ENCODE assay signal across 2 cellular contexts in the genomic region with DNA sequence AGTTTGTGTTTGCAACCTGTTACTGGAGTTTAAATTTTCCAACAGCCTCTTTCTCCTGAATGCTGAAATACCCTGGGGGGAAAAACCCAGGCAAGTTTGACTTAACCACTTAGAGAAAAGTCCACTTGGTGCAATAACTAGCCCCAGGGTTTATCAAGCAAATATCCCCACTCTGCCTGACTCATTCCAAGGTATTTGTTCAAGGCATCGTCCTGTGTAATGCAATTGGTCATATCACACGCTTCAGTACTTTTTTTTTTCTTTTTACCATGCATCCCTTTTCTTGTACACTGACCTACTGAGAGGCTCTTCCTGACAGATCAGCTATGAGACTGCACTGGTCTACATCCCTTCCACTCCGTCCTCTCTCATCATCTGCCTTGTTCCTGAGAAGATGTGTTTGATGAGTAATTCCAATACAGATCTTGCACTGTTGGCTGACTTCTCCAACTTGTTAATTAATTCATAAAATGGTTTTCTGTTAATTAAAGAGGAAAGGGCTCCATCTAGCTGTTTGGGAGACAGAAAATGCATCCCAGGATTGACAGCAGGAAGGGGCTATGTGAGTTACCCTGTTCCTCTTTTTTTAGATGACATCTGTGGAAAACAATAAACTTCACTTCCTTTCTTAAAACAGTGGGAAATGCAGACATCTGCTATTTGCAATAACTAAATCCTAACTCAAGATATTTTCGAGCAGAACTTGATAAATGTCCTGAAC.
TF ChIP-seq lines count a peak whose summit lies in the region.

No MANE protein-coding gene starts in this region.

TF ChIP-seq in HCT116, 20 proteins besides CTCF, POLR2A, EP300 and RAD21 (continued from another document):
- TF ChIP-seq, protein P1, sequence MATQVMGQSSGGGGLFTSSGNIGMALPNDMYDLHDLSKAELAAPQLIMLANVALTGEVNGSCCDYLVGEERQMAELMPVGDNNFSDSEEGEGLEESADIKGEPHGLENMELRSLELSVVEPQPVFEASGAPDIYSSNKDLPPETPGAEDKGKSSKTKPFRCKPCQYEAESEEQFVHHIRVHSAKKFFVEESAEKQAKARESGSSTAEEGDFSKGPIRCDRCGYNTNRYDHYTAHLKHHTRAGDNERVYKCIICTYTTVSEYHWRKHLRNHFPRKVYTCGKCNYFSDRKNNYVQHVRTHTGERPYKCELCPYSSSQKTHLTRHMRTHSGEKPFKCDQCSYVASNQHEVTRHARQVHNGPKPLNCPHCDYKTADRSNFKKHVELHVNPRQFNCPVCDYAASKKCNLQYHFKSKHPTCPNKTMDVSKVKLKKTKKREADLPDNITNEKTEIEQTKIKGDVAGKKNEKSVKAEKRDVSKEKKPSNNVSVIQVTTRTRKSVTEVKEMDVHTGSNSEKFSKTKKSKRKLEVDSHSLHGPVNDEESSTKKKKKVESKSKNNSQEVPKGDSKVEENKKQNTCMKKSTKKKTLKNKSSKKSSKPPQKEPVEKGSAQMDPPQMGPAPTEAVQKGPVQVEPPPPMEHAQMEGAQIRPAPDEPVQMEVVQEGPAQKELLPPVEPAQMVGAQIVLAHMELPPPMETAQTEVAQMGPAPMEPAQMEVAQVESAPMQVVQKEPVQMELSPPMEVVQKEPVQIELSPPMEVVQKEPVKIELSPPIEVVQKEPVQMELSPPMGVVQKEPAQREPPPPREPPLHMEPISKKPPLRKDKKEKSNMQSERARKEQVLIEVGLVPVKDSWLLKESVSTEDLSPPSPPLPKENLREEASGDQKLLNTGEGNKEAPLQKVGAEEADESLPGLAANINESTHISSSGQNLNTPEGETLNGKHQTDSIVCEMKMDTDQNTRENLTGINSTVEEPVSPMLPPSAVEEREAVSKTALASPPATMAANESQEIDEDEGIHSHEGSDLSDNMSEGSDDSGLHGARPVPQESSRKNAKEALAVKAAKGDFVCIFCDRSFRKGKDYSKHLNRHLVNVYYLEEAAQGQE (IDR thresholded peaks at IDR 0.05; ENCODE audit: low read depth): no peak

TF ChIP-seq in WTC11, 78 proteins besides CTCF, POLR2A, EP300 and RAD21 (continued from another document):
- TF ChIP-seq CREM (CRISPR knock-in tag; IDR thresholded peaks at IDR 0.05) (no peak), NFE2L1 (CRISPR knock-in tag; IDR thresholded peaks at IDR 0.05) (no peak), CREB1 (CRISPR knock-in tag; IDR thresholded peaks at IDR 0.05) (no peak), TP53 (CRISPR knock-in tag; IDR thresholded peaks at IDR 0.05) (no peak), JAZF1 (CRISPR knock-in tag; IDR thresholded peaks at IDR 0.05) (no peak), NFYB (CRISPR knock-in tag; conservative IDR thresholded peaks at IDR 0.05; ENCODE audit: low read depth) (no peak), PRRX2 (CRISPR knock-in tag; IDR thresholded peaks at IDR 0.05) (no peak), TCF7 (CRISPR knock-in tag; IDR thresholded peaks at IDR 0.05; ENCODE audit: low read depth) (no peak), HMGA2 (CRISPR knock-in tag; IDR thresholded peaks at IDR 0.05) (no peak), NR2C2 (CRISPR knock-in tag; IDR thresholded peaks at IDR 0.05) (no peak), MYBL2 (CRISPR knock-in tag; IDR thresholded peaks at IDR 0.05) (no peak)
- TF ChIP-seq, protein P2, sequence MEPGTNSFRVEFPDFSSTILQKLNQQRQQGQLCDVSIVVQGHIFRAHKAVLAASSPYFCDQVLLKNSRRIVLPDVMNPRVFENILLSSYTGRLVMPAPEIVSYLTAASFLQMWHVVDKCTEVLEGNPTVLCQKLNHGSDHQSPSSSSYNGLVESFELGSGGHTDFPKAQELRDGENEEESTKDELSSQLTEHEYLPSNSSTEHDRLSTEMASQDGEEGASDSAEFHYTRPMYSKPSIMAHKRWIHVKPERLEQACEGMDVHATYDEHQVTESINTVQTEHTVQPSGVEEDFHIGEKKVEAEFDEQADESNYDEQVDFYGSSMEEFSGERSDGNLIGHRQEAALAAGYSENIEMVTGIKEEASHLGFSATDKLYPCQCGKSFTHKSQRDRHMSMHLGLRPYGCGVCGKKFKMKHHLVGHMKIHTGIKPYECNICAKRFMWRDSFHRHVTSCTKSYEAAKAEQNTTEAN (CRISPR knock-in tag; IDR thresholded peaks at IDR 0.05): no peak
- TF ChIP-seq, protein P3, sequence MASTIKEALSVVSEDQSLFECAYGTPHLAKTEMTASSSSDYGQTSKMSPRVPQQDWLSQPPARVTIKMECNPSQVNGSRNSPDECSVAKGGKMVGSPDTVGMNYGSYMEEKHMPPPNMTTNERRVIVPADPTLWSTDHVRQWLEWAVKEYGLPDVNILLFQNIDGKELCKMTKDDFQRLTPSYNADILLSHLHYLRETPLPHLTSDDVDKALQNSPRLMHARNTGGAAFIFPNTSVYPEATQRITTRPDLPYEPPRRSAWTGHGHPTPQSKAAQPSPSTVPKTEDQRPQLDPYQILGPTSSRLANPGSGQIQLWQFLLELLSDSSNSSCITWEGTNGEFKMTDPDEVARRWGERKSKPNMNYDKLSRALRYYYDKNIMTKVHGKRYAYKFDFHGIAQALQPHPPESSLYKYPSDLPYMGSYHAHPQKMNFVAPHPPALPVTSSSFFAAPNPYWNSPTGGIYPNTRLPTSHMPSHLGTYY (CRISPR knock-in tag; IDR thresholded peaks at IDR 0.05): no peak
- TF ChIP-seq, protein P4, sequence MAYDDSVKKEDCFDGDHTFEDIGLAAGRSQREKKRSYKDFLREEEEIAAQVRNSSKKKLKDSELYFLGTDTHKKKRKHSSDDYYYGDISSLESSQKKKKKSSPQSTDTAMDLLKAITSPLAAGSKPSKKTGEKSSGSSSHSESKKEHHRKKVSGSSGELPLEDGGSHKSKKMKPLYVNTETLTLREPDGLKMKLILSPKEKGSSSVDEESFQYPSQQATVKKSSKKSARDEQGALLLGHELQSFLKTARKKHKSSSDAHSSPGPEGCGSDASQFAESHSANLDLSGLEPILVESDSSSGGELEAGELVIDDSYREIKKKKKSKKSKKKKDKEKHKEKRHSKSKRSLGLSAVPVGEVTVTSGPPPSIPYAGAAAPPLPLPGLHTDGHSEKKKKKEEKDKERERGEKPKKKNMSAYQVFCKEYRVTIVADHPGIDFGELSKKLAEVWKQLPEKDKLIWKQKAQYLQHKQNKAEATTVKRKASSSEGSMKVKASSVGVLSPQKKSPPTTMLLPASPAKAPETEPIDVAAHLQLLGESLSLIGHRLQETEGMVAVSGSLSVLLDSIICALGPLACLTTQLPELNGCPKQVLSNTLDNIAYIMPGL (CRISPR knock-in tag; IDR thresholded peaks at IDR 0.05): no peak
